Comparison of ENCODE assay signal across 7 cellular contexts in the genomic region with DNA sequence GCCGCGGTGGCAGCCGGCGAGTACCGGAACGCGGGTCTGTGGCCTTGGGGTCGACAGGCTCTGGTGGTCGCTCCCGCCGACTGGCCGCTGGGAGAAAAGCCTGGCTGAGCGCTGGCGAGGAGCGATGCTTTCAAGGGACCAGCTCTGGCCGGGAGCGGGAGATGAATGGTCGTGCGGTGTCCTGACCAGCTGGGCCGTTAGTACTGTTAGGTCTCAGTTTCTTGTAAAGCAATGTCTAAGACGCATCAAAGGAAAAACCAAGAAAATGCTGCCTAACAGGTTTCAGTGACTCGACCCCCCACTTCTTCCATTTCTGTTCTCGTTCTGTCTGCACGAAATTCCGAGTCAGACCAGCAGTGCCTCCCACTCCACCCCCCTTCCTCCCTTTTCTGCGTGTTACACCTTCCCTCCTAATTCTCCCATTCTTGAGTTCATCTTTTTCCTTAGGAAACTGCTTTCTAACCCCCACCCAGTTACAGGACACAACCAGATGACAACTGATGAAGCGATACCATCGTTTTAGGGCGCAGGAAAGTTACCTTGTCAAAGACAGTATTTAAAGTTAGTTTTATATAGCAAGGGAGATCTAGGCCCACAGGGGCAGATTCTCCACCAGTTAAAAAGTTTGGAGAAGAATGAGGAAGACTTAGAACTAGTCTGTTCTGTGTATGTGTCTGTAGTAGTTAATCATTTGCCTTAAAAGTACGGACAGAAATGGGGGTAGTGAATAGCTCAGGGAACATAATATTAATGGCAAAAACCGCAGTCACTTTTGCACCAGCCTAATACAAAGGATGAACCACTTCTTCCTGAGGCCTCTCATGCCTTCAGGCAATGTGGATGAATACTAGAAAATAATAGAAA. TPM values are rescaled to one million over a fixed set of nuclear protein-coding genes. Genes with fewer than 3 reads are reported as not detected.
DNase-seq lines count a peak whose midpoint lies in the region; ATAC-seq and TF ChIP-seq lines count a peak whose summit lies in the region.

No MANE protein-coding gene starts in this region.

- no peak for TF ChIP-seq CTCF in HFFc6 (IDR thresholded peaks at IDR 0.05)
- no peak for TF ChIP-seq CTCF in Peyer's patch (IDR thresholded peaks at IDR 0.05)
- TF ChIP-seq CTCF in mesothelial cell of epicardium (IDR thresholded peaks at IDR 0.05; ENCODE audit: unreplicated experiment) = no peak

- peak overlapping the region; percentile 97 for H3K4me3 Mint-ChIP-seq in HFFc6
- peak overlapping the region in 1 of 2 donors; percentile 99 for H3K4me3 Mint-ChIP-seq in effector memory CD8-positive, alpha-beta T cell
- peak overlapping the region; percentile 100 for H3K4me3 Mint-ChIP-seq in mesothelial cell of epicardium

- H3K4me1 Mint-ChIP-seq in HFFc6 (ENCODE audit: low read depth) (peaks cover 18% of the 10 kb centered on the region), mesothelial cell of epicardium (peaks cover 15% of the 10 kb centered on the region)
- H3K4me1 Mint-ChIP-seq in effector memory CD8-positive, alpha-beta T cell (ENCODE audit: low read depth in 2 of 2) = peaks cover 12 to 18% of the 10 kb centered on the region in 2 donors

- H3K4me1 ChIP-seq in Peyer's patch (peaks cover 0 to 34% (median 5%) of the 10 kb centered on the region in 4 donors), urinary bladder (ENCODE audit: insufficient read depth) (no peaks in the 10 kb centered on the region)

- H3K27ac ChIP-seq in Peyer's patch = peak overlapping the region; percentile 88 to 96 (median 92)
- H3K27ac ChIP-seq in urinary bladder (ENCODE audit: low read depth) = peak overlapping the region; percentile 90

- H3K36me3 Mint-ChIP-seq in HFFc6 (ENCODE audit: low read depth) (peaks cover 9% of the 10 kb centered on the region; the same call in 1 of the 2 replicates), mesothelial cell of epicardium (no peaks in the 10 kb centered on the region)
- H3K36me3 Mint-ChIP-seq in effector memory CD8-positive, alpha-beta T cell (ENCODE audit: insufficient read depth) = peaks cover 25% of the 10 kb centered on the region

- H3K27me3 Mint-ChIP-seq in HFFc6 (ENCODE audit: insufficient read depth) (no peaks in the 10 kb centered on the region), mesothelial cell of epicardium (ENCODE audit: low read depth) (no peaks in the 10 kb centered on the region)
- H3K27me3 Mint-ChIP-seq in effector memory CD8-positive, alpha-beta T cell = no peaks in the 10 kb centered on the region

- peak overlapping the region; percentile 79 to 91 (median 85) for H3K4me3 ChIP-seq in Peyer's patch
- H3K4me3 ChIP-seq in urinary bladder (ENCODE audit: low read depth, low read length) = peak overlapping the region; percentile 79

- H3K27ac Mint-ChIP-seq in HFFc6 = peak overlapping the region; percentile 97
- peak overlapping the region; percentile 99 to 100 for H3K27ac Mint-ChIP-seq in effector memory CD8-positive, alpha-beta T cell
- H3K27ac Mint-ChIP-seq in mesothelial cell of epicardium = peak overlapping the region; percentile 100

- no peaks in the 10 kb centered on the region for H3K9me3 ChIP-seq in Peyer's patch

- no peak for TF ChIP-seq POLR2A in Peyer's patch (IDR thresholded peaks at IDR 0.05)

- H3K9me3 Mint-ChIP-seq in HFFc6 (no peaks in the 10 kb centered on the region), mesothelial cell of epicardium (no peaks in the 10 kb centered on the region)
- no peaks in the 10 kb centered on the region for H3K9me3 Mint-ChIP-seq in effector memory CD8-positive, alpha-beta T cell

- peak; percentile 17 for ATAC-seq in GM18511 (IDR thresholded peaks at IDR 0.05; ENCODE audit: unreplicated experiment)
- no peak for ATAC-seq in effector memory CD8-positive, alpha-beta T cell (replicated peaks)

- no peak for DNase-seq in HFFc6
- DNase-seq in Peyer's patch = no peak
- peak in 2 of 3 experiments; percentile 2 to 4 for DNase-seq in effector memory CD8-positive, alpha-beta T cell
- no peak for DNase-seq in mesothelial cell of epicardium (ENCODE audit: low spot score in 2 of 2, unreplicated experiment in 2 of 2)
- DNase-seq in cortex of kidney (lab: John Stamatoyannopoulos, UW) = no peak

- no peaks in the 10 kb centered on the region for H3K36me3 ChIP-seq in Peyer's patch
- no peaks in the 10 kb centered on the region for H3K36me3 ChIP-seq in urinary bladder (ENCODE audit: insufficient read depth)

- no peaks in the 10 kb centered on the region for H3K27me3 ChIP-seq in Peyer's patch

- 2% methylated on average over 31 of the region's 31 CpGs for WGBS in urinary bladder

RNA-seq across cellular contexts. Expression of gene CUL5, which starts 1.0 kb away (rescaled TPM):
- total RNA-seq in HFFc6 (2021; fragmentation: NEBNext Ultra II Directional; extraction: Animal tissue kit (Norgen Biotek cat#: 25700)) = 10 to 100 TPM; 32.3 to 38.4 (median 36.2) TPM
- total RNA-seq in Peyer's patch (10 to 100 TPM; 23.1 to 43.7 (median 33.0) TPM), mesothelial cell of epicardium (51.7 to 52.6 TPM (median 51.8 TPM) in 3 replicates), urinary bladder (78.5 TPM)
- 11.8 TPM for polyA plus RNA-seq in urinary bladder

Comparison
In these comparisons a context has a peak if more than half of its experiments do, and no peak if none do; other contexts are left out.
1. DNase-seq: peak in effector memory CD8-positive, alpha-beta T cell (2 of 3); none in HFFc6 (single experiment), Peyer's patch (0 of 3), mesothelial cell of epicardium (0 of 2) and cortex of kidney (single experiment).
2. Peak in every context shown above with its lines, with median percentiles within 50 percentile points of each other: H3K27ac Mint-ChIP-seq.